Comparison of ENCODE assay signal across 1 cellular context in the genomic region with DNA sequence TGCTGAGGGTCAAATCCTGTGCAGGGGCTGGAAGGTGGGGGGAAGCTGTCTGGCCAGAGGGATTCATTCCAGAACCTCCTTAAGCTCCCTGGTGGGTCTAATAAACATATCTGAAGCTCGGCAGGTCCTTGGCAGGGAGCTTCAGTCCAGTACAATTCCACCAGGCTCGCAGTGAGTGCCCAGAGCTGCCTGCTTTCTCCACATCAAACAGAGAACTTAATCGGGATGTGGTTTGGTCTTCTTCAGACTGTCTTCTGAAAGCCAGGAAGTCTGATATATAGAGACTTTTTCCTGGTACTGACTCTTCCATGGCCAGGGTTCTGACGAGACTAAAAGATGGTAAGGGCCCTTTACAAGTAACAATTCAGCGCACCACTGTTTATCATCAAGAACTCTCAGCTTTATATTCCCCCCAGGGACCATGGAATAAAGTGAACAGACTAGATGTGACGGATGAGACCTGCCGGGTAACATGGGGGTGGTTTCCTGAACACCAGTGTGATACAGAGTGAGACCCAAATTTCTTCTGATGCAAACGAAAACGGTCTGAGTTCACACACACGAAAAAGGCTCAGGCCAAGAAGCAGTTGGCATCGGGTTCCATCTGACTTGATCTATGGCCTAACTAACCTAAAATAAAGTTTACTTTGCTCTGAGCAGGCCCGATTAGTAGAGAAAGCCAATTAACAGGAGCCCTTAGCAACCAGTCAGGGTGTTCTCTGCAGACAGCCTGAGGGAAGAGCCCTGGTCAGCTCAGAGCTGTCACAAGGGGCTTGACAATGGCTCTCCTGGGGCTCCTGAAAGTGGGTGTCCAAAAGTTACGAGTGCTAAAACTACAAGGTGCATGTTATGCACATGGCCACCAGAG.
TF ChIP-seq lines count a peak whose summit lies in the region.

No MANE protein-coding gene starts in this region.

TF ChIP-seq in K562, 482 proteins besides CTCF, POLR2A, EP300 and RAD21:
- no peak for TF ChIP-seq NCOA2 (IDR thresholded peaks at IDR 0.05; ENCODE audit: partially characterized antibody in 2 of 2)
- TF ChIP-seq STAT5B (CRISPR knock-in tag; IDR thresholded peaks at IDR 0.05): no peak
- TF ChIP-seq, protein P1, sequence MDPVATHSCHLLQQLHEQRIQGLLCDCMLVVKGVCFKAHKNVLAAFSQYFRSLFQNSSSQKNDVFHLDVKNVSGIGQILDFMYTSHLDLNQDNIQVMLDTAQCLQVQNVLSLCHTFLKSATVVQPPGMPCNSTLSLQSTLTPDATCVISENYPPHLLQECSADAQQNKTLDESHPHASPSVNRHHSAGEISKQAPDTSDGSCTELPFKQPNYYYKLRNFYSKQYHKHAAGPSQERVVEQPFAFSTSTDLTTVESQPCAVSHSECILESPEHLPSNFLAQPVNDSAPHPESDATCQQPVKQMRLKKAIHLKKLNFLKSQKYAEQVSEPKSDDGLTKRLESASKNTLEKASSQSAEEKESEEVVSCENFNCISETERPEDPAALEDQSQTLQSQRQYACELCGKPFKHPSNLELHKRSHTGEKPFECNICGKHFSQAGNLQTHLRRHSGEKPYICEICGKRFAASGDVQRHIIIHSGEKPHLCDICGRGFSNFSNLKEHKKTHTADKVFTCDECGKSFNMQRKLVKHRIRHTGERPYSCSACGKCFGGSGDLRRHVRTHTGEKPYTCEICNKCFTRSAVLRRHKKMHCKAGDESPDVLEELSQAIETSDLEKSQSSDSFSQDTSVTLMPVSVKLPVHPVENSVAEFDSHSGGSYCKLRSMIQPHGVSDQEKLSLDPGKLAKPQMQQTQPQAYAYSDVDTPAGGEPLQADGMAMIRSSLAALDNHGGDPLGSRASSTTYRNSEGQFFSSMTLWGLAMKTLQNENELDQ (CRISPR knock-in tag; IDR thresholded peaks at IDR 0.05; ENCODE audit: borderline replicate concordance): no peak
- no peak for TF ChIP-seq SMAD2 (IDR thresholded peaks at IDR 0.05; ENCODE audit: low read depth, low read length)
- TF ChIP-seq, protein P2, sequence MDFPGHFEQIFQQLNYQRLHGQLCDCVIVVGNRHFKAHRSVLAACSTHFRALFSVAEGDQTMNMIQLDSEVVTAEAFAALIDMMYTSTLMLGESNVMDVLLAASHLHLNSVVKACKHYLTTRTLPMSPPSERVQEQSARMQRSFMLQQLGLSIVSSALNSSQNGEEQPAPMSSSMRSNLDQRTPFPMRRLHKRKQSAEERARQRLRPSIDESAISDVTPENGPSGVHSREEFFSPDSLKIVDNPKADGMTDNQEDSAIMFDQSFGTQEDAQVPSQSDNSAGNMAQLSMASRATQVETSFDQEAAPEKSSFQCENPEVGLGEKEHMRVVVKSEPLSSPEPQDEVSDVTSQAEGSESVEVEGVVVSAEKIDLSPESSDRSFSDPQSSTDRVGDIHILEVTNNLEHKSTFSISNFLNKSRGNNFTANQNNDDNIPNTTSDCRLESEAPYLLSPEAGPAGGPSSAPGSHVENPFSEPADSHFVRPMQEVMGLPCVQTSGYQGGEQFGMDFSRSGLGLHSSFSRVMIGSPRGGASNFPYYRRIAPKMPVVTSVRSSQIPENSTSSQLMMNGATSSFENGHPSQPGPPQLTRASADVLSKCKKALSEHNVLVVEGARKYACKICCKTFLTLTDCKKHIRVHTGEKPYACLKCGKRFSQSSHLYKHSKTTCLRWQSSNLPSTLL (IDR thresholded peaks at IDR 0.05): no peak
- TF ChIP-seq FIP1L1 (IDR thresholded peaks at IDR 0.05; ENCODE audit: low read depth, low read length, poor library complexity, severe bottlenecking): no peak
- TF ChIP-seq U2AF1 (optimal IDR thresholded peaks at IDR 0.05; ENCODE audit: low read depth, low read length): no peak
- no peak for TF ChIP-seq ZNF212 (CRISPR knock-in tag; IDR thresholded peaks at IDR 0.05)
- no peak for TF ChIP-seq SIX5 (IDR thresholded peaks at IDR 0.05; ENCODE audit: borderline replicate concordance in 1 of 2, insufficient read depth in 1 of 2, low read depth in 1 of 2, low read length in 2 of 2)
- no peak for TF ChIP-seq ZBED1 (IDR thresholded peaks at IDR 0.05)
- TF ChIP-seq NFE2 (IDR thresholded peaks at IDR 0.05; ENCODE audit: low read depth): no peak
- TF ChIP-seq, protein P3, sequence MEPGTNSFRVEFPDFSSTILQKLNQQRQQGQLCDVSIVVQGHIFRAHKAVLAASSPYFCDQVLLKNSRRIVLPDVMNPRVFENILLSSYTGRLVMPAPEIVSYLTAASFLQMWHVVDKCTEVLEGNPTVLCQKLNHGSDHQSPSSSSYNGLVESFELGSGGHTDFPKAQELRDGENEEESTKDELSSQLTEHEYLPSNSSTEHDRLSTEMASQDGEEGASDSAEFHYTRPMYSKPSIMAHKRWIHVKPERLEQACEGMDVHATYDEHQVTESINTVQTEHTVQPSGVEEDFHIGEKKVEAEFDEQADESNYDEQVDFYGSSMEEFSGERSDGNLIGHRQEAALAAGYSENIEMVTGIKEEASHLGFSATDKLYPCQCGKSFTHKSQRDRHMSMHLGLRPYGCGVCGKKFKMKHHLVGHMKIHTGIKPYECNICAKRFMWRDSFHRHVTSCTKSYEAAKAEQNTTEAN (CRISPR knock-in tag; IDR thresholded peaks at IDR 0.05): no peak
- TF ChIP-seq NUFIP1 (IDR thresholded peaks at IDR 0.05; ENCODE audit: partially characterized antibody): no peak
- no peak for TF ChIP-seq CHD4 (IDR thresholded peaks at IDR 0.05; ENCODE audit: insufficient read depth, insufficient replicate concordance, low read depth, low read length, poor library complexity, severe bottlenecking)
- TF ChIP-seq, protein P4, sequence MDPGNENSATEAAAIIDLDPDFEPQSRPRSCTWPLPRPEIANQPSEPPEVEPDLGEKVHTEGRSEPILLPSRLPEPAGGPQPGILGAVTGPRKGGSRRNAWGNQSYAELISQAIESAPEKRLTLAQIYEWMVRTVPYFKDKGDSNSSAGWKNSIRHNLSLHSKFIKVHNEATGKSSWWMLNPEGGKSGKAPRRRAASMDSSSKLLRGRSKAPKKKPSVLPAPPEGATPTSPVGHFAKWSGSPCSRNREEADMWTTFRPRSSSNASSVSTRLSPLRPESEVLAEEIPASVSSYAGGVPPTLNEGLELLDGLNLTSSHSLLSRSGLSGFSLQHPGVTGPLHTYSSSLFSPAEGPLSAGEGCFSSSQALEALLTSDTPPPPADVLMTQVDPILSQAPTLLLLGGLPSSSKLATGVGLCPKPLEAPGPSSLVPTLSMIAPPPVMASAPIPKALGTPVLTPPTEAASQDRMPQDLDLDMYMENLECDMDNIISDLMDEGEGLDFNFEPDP (CRISPR knock-in tag; IDR thresholded peaks at IDR 0.05): no peak
